21 cellular contexts compared by ENCODE assay signal in the genomic region with DNA sequence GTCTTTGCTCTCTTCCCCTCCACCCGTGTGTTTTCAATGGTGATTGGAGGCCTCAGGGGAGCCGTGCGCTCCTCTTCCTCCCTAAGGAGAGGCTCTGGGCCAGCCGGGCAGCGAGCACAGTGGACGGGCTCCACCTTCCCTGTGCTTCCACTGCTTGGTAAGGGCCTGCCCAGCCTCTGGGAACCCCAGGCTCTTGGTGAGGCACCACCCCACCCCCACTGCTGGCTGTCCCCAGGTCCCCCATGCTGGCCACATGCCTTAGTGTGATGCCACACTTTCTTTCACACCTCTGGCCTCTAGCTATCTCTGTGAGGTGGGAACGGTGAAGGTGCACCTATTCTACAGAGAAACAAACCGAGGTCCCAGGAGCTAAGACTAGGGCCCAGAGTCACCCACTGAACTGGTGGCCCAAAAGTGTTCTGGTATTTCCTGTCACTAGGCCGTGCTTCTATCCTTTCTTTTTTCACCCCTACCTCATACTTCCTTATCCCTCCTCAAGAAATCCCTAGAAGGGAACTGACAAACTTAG. TPM values are rescaled to one million over a fixed set of nuclear protein-coding genes. Genes with fewer than 3 reads are reported as not detected.
A peak's percentile ranks its signal among the peaks of the same experiment; 100 is the strongest.
DNase-seq lines count a peak whose midpoint lies in the region; ATAC-seq, FAIRE-seq and TF ChIP-seq lines count a peak whose summit lies in the region.
"Had no signal": no experiment of that assay in that cellular context is flagged by ENCODE, and none has a peak within 500 bp of the region (broad histone marks: within the 10 kb centered on the region; RNA-seq: fewer than 3 reads in every experiment).

No MANE protein-coding gene starts in this region.

- POLR2A ChIA-PET in MCF 10A (lab: Yijun Ruan, JAX): interaction anchor here (0.6 to 8.7 kb wide), 7 partner anchors 7 to 1307 kb away, joined by 3 to 123 read pairs (median 5); partner anchors contain the start of gene UNC5B
- POLR2A ChIA-PET in K562 (lab: Yijun Ruan, JAX): interaction anchor here (0.6 to 3.4 kb wide), 17 partner anchors 9 to 1512 kb away, joined by 3 to 15 read pairs (median 4); no protein-coding TSS in a partner anchor

- H3K36me3 ChIP-seq in breast epithelium (no peaks in the 10 kb centered on the region), K562 (ENCODE audit: control insufficient read depth, insufficient read depth, low read length) (no peaks in the 10 kb centered on the region), mesodermal cell (ENCODE audit: control insufficient read depth, insufficient read depth, low read length) (no peaks in the 10 kb centered on the region)
- H3K36me3 ChIP-seq: gastroesophageal sphincter, lower lobe of right lung, thyroid gland had no signal

- TF ChIP-seq POLR2A in breast epithelium (IDR thresholded peaks at IDR 0.05) (no peak), K562 (conservative IDR thresholded peaks at IDR 0.05) (no peak), H54 (IDR thresholded peaks at IDR 0.05; ENCODE audit: low read depth, low read length) (no peak), GM12892 (IDR thresholded peaks at IDR 0.05; ENCODE audit: low read depth, low read length) (no peak)

- no peaks in the 10 kb centered on the region for H3K79me2 ChIP-seq in K562 (ENCODE audit: control insufficient read depth, insufficient read depth, low read length)

- H3K4me3 ChIP-seq in breast epithelium: no peak overlapping the region
- H3K4me3 ChIP-seq in K562: no peak overlapping the region
- H3K4me3 ChIP-seq in mesodermal cell (ENCODE audit: extremely low read depth, insufficient read depth, low read length, poor library complexity, severe bottlenecking): no peak overlapping the region
- H3K4me3 ChIP-seq: gastroesophageal sphincter, lower lobe of right lung, thyroid gland had no signal

- TF ChIP-seq CTCF in MCF 10A (IDR thresholded peaks at IDR 0.05; ENCODE audit: unreplicated experiment) (no peak), breast epithelium (IDR thresholded peaks at IDR 0.05) (no peak), K562 (IDR thresholded peaks at IDR 0.05 in 2 of 3, conservative IDR thresholded peaks at IDR 0.05 in 1 of 3; ENCODE audit: insufficient read depth in 2 of 3, low read depth in 1 of 3, low read length in 3 of 3) (no peak)

- DNase-seq in MCF 10A (ENCODE audit: unreplicated experiment) (no peak), breast epithelium (ENCODE audit: low spot score in 2 of 2) (no peak), K562 (ENCODE audit: extremely low read depth in 1 of 4, low spot score in 3 of 4) (no peak), substantia nigra (lab: John Stamatoyannopoulos, UW) (no peak), H54 (ENCODE audit: insufficient read length, low spot score) (no peak), GM12892 (ENCODE audit: insufficient read length) (no peak)
- DNase-seq: activated CD8-positive, alpha-beta memory T cell treated with anti-CD3 and anti-CD28 coated beads for 24 hours; activated naive CD8-positive, alpha-beta T cell treated with anti-CD3 and anti-CD28 coated beads, Interleukin-2, amount 50 U/mL, for 24 hours; CD8-positive, alpha-beta T cell; Kasumi-1; lower lobe of right lung; naive thymus-derived CD4-positive, alpha-beta T cell; SHP77; thyroid gland had no signal

- 63% methylated on average over 8 of the region's 9 CpGs for WGBS in K562 (ENCODE audit: insufficient coverage, low coverage, missing lambda C conversion rate)
- WGBS in mesodermal cell (ENCODE audit: insufficient coverage in 2 of 2), 2 experiments: 93 to 94% methylated on average over 2 to 6 of the region's 9 CpGs

- in situ Hi-C loops in K562 (cut with MboI): no loop called here

- ATAC-seq in K562: peak; percentile 0; the same call in 1 of the 3 replicates
- ATAC-seq in HG02970 (IDR thresholded peaks at IDR 0.05; ENCODE audit: low FRiP score, unreplicated experiment): no peak
- ATAC-seq: activated naive CD8-positive, alpha-beta T cell treated with anti-CD3 and anti-CD28 coated beads, Interleukin-2, amount 50 U/mL, for 24 hours; CD8-positive, alpha-beta T cell; HCT116; naive thymus-derived CD4-positive, alpha-beta T cell had no signal

- no peaks in the 10 kb centered on the region for H3K9me1 ChIP-seq in K562 (ENCODE audit: control insufficient read depth, insufficient read depth, low read length)

- H3K4me1 ChIP-seq in breast epithelium: peaks cover 0 to 12% of the 10 kb centered on the region in 2 donors
- peaks cover 28 to 55% of the 10 kb centered on the region in 2 experiments for H3K4me1 ChIP-seq in K562 (replicated peaks in 1 of 2; ENCODE audit: control insufficient read depth in 2 of 2, insufficient read depth in 2 of 2, low read length in 2 of 2)
- H3K4me1 ChIP-seq in mesodermal cell (ENCODE audit: control insufficient read depth, insufficient read depth, low read length, poor library complexity, severe bottlenecking): peaks cover 80% of the 10 kb centered on the region

- no peaks in the 10 kb centered on the region for H3K36me3 Mint-ChIP-seq in MCF 10A (ENCODE audit: insufficient read depth, unreplicated experiment)
- H3K36me3 Mint-ChIP-seq: CD8-positive, alpha-beta T cell; naive thymus-derived CD4-positive, alpha-beta T cell had no signal

- no peak for TF ChIP-seq EP300 in K562 (IDR thresholded peaks at IDR 0.05; ENCODE audit: low read length)

- intact Hi-C loops in MCF 10A (cut with micrococcal nuclease) (loop anchor here (5.0 kb wide), 1 partner anchor 338 kb away; no protein-coding TSS in a partner anchor), breast epithelium (cut with DNase I; ENCODE audit: low total_unique reads) (no loop called here), K562 (cut with micrococcal nuclease) (loop anchor here (2.0 kb wide), 1 partner anchor 53 kb away; the partner anchor contains the start of gene UNC5B)

- H3K9me3 ChIP-seq in breast epithelium (no peaks in the 10 kb centered on the region), K562 (replicated peaks; ENCODE audit: control insufficient read depth, insufficient read depth, low read depth, low read length) (no peaks in the 10 kb centered on the region), mesodermal cell (ENCODE audit: control insufficient read depth, low read length) (no peaks in the 10 kb centered on the region)
- H3K9me3 ChIP-seq: gastroesophageal sphincter, lower lobe of right lung, thyroid gland had no signal

- H2AFZ ChIP-seq in K562 (ENCODE audit: low read depth, low read length): peak overlapping the region; percentile 48

- FAIRE-seq in K562 (lab: Jason Lieb, UNC): no peak
- FAIRE-seq in H54 (lab: Jason Lieb, UNC): no peak
- FAIRE-seq in GM12892 (lab: Jason Lieb, UNC): no peak
- FAIRE-seq: A204.1 had no signal

- peak overlapping the region; percentile 69 to 82 for H3K9ac ChIP-seq in K562 (ENCODE audit: insufficient read depth in 1 of 2, low read depth in 2 of 2, low read length in 2 of 2)

- BruUV-seq in MCF 10A (replicated peaks; lab: Mats Ljungman, UMichigan) (TSS peak; percentile 93), K562 (replicated peaks; lab: Mats Ljungman, UMichigan) (no TSS peak)

- peaks cover 50% of the 10 kb centered on the region for H3K4me1 Mint-ChIP-seq in MCF 10A (ENCODE audit: insufficient read depth, unreplicated experiment)
- H3K4me1 Mint-ChIP-seq: activated naive CD8-positive, alpha-beta T cell treated with anti-CD3 and anti-CD28 coated beads, Interleukin-2, amount 50 U/mL, for 24 hours had no signal

- no peak for TF ChIP-seq RAD21 in K562 (CRISPR knock-in tag; conservative IDR thresholded peaks at IDR 0.05 in 1 of 2, IDR thresholded peaks at IDR 0.05 in 1 of 2)

- H4K20me1 ChIP-seq in K562 (replicated peaks; ENCODE audit: control insufficient read depth, insufficient read depth, low read length): peaks cover 8% of the 10 kb centered on the region; the same call in 1 of the 2 replicates

- H3K27me3 Mint-ChIP-seq in MCF 10A (ENCODE audit: insufficient read depth, unreplicated experiment): no peaks in the 10 kb centered on the region
- H3K27me3 Mint-ChIP-seq: activated naive CD8-positive, alpha-beta T cell treated with anti-CD3 and anti-CD28 coated beads, Interleukin-2, amount 50 U/mL, for 24 hours; naive thymus-derived CD4-positive, alpha-beta T cell had no signal

- H3K27me3 ChIP-seq in breast epithelium: no peaks in the 10 kb centered on the region
- H3K27me3 ChIP-seq in K562 (ENCODE audit: control insufficient read depth in 2 of 2, insufficient read depth in 2 of 2, low read length in 2 of 2): no peaks in the 10 kb centered on the region; a peak in 1 of 5 replicates
- H3K27me3 ChIP-seq: gastroesophageal sphincter, thyroid gland had no signal

- peak overlapping the region; percentile 91 for H3K27ac Mint-ChIP-seq in MCF 10A (ENCODE audit: low read depth, unreplicated experiment)
- H3K27ac Mint-ChIP-seq: activated naive CD8-positive, alpha-beta T cell treated with anti-CD3 and anti-CD28 coated beads, Interleukin-2, amount 50 U/mL, for 24 hours; activated T-helper 2 cell treated with anti-CD3 and anti-CD28 coated beads, Interferon-gamma antibody, Interleukin-2, Interleukin-4, amounts not matched to agents 10 μg/mL and 5 μg/mL and 100 μg/mL, durations not matched to agents 14 hours and 24 hours and 36 hours; CD8-positive, alpha-beta T cell; naive thymus-derived CD4-positive, alpha-beta T cell; T-helper 2 cell treated with Interferon-gamma antibody and Interleukin-4, amounts not matched to agents 5 μg/mL and 100 μg/mL, for 36 hours had no signal

- H3K9me3 Mint-ChIP-seq in MCF 10A (ENCODE audit: unreplicated experiment): no peaks in the 10 kb centered on the region
- H3K9me3 Mint-ChIP-seq: activated naive CD8-positive, alpha-beta T cell treated with anti-CD3 and anti-CD28 coated beads, Interleukin-2, amount 50 U/mL, for 24 hours; activated T-helper 2 cell treated with anti-CD3 and anti-CD28 coated beads, Interferon-gamma antibody, Interleukin-2, Interleukin-4, amounts not matched to agents 10 μg/mL and 5 μg/mL and 100 μg/mL, durations not matched to agents 14 hours and 24 hours and 36 hours; CD8-positive, alpha-beta T cell; T-helper 2 cell treated with Interferon-gamma antibody and Interleukin-4, amounts not matched to agents 5 μg/mL and 100 μg/mL, for 36 hours had no signal

- H3K4me2 ChIP-seq in K562 (ENCODE audit: insufficient read depth, low read length): peak overlapping the region; percentile 23; the same call in 1 of the 2 replicates

- H3K4me3 Mint-ChIP-seq in MCF 10A (ENCODE audit: unreplicated experiment): no peak overlapping the region
- H3K4me3 Mint-ChIP-seq: activated naive CD8-positive, alpha-beta T cell treated with anti-CD3 and anti-CD28 coated beads, Interleukin-2, amount 50 U/mL, for 24 hours; CD8-positive, alpha-beta T cell; naive thymus-derived CD4-positive, alpha-beta T cell; T-helper 2 cell treated with Interferon-gamma antibody and Interleukin-4, amounts not matched to agents 5 μg/mL and 100 μg/mL, for 36 hours had no signal

- H3K27ac ChIP-seq in breast epithelium: no peak overlapping the region
- H3K27ac ChIP-seq in K562 (ENCODE audit: extremely low read depth, low read depth, low read length): peak overlapping the region; percentile 66; the same call in 2 of the 3 replicates
- peak overlapping the region; percentile 89 for H3K27ac ChIP-seq in mesodermal cell (ENCODE audit: low read depth, low read length, severe bottlenecking)
- H3K27ac ChIP-seq in substantia nigra (ENCODE audit: low read depth, low read length, poor library complexity, severe bottlenecking): peak overlapping the region; percentile 71
- H3K27ac ChIP-seq: gastroesophageal sphincter, lower lobe of right lung, thyroid gland had no signal

- CTCF ChIA-PET in MCF 10A (lab: Yijun Ruan, JAX) (interaction anchor here (0.7 to 1.6 kb wide), 4 partner anchors 10 to 340 kb away, joined by 3 to 6 read pairs (median 4); no protein-coding TSS in a partner anchor), K562 (lab: Yijun Ruan, JAX; ENCODE audit: low intra/inter-chr PET ratio) (no interaction called here)

RNA-seq across cellular contexts. Expression of gene UNC5B, which starts 53.3 kb away (rescaled TPM):
- total RNA-seq in MCF 10A (2022) (80.5 and 82.4 TPM in 2 replicates), breast epithelium (1 to 10 TPM in 2 of 3 donors, under 1 TPM in 1; 0.80 to 4.9 (median 3.5) TPM), K562 (2014; rRNA removed) (5.0 and 6.5 TPM in 2 replicates), K562 (2014; rRNA removed; fragmentation: Illumina TruSeq; extraction: Trizol) (1.7 and 2.1 TPM in 2 replicates), K562 (2015; rRNA removed; fragmentation: Illumina TruSeq; extraction: Trizol) (2.0 and 2.5 TPM in 2 replicates), K562 (2021) (7.6 and 8.4 TPM in 2 replicates)
- 1.5 and 4.5 TPM in 2 replicates for total RNA-seq in K562 (2011; cell fraction: chromatin; rRNA removed; ENCODE audit: low replicate concordance)
- total RNA-seq in K562 (2011; cell fraction: nucleolus; rRNA removed): 3.7 and 5.2 TPM in 2 replicates
- total RNA-seq in K562 (2011; cell fraction: nucleoplasm; rRNA removed): 3.3 and 3.7 TPM in 2 replicates
- polyA plus RNA-seq in K562 (2011; rRNA removed) (1.1 and 1.9 TPM in 2 replicates), K562 (2014; fragmentation: Illumina TruSeq; extraction: Trizol) (5.4 and 7.2 TPM in 2 replicates), K562 (2014; fragmentation: Nextera tagmentation; extraction: Ambion mirVana) (under 1 TPM; 0.10 to 0.11 TPM), K562 (2014; rRNA removed) (5.7 TPM in 2 replicates)
- 1.7 and 2.5 TPM in 2 replicates for polyA plus RNA-seq in K562 (2011; cell fraction: cytosol; rRNA removed)
- polyA plus RNA-seq in K562 (2011; cell fraction: nucleus; rRNA removed): 4.6 and 5.8 TPM in 2 replicates
- polyA plus RNA-seq in K562 (2012): 7.0 and 71.7 TPM in 2 replicates
- polyA minus RNA-seq in K562 (2011; rRNA and poly(A)+ RNA removed): 0.57 and 0.95 TPM in 2 replicates
- polyA minus RNA-seq in K562 (2011; cell fraction: cytosol; rRNA and poly(A)+ RNA removed): 1.2 and 1.5 TPM in 2 replicates
- 1.1 and 1.3 TPM in 2 replicates for polyA minus RNA-seq in K562 (2011; cell fraction: nucleus; rRNA and poly(A)+ RNA removed)
- 109 TPM for polyA plus RNA-seq in mesodermal cell (2013, experiment 1 of 2)
- 93.7 TPM for polyA plus RNA-seq in mesodermal cell (2013, experiment 2 of 2)
- not detected for polyA plus RNA-seq in GM12892 (2012; ENCODE audit: missing spikeins)
- total RNA-seq: activated T-helper 2 cell treated with anti-CD3 and anti-CD28 coated beads, Interferon-gamma antibody, Interleukin-2, Interleukin-4, amounts not matched to agents 10 μg/mL and 5 μg/mL and 100 μg/mL, durations not matched to agents 14 hours and 24 hours and 36 hours had no signal
- polyA plus RNA-seq: naive thymus-derived CD4-positive, alpha-beta T cell had no signal

RNA-seq across cellular contexts. Expression of gene SLC29A3, which starts 53.4 kb away (rescaled TPM):
- total RNA-seq in MCF 10A (2022) (3.6 and 4.0 TPM in 2 replicates), breast epithelium (10 to 100 TPM in 1 of 3 donors, 1 to 10 TPM in 2; 5.6 to 12.0 (median 6.2) TPM), K562 (2014; rRNA removed) (2.1 and 4.5 TPM in 2 replicates), K562 (2014; rRNA removed; fragmentation: Illumina TruSeq; extraction: Trizol) (2.8 TPM in 2 replicates), K562 (2015; rRNA removed; fragmentation: Illumina TruSeq; extraction: Trizol) (3.2 and 3.6 TPM in 2 replicates), K562 (2021) (8.2 and 8.5 TPM in 2 replicates)
- total RNA-seq in K562 (2011; cell fraction: chromatin; rRNA removed; ENCODE audit: low replicate concordance): 5.7 and 14.0 TPM in 2 replicates
- 13.4 and 15.0 TPM in 2 replicates for total RNA-seq in K562 (2011; cell fraction: nucleolus; rRNA removed)
- 11.0 and 15.7 TPM in 2 replicates for total RNA-seq in K562 (2011; cell fraction: nucleoplasm; rRNA removed)
- polyA plus RNA-seq in K562 (2011; rRNA removed) (4.1 and 7.1 TPM in 2 replicates), K562 (2014; fragmentation: Illumina TruSeq; extraction: Trizol) (10.5 and 10.7 TPM in 2 replicates), K562 (2014; fragmentation: Nextera tagmentation; extraction: Ambion mirVana) (10 to 100 TPM in 1 of 2 experiments, 1 to 10 TPM in 1; 6.3 to 10.3 TPM), K562 (2014; rRNA removed) (4.5 and 4.6 TPM in 2 replicates)
- 7.9 and 15.0 TPM in 2 replicates for polyA plus RNA-seq in K562 (2011; cell fraction: cytosol; rRNA removed)
- polyA plus RNA-seq in K562 (2011; cell fraction: nucleus; rRNA removed): 5.0 and 7.3 TPM in 2 replicates
- 8.2 and 10.4 TPM in 2 replicates for polyA plus RNA-seq in K562 (2012)
- 5.9 and 6.1 TPM in 2 replicates for polyA minus RNA-seq in K562 (2011; rRNA and poly(A)+ RNA removed)
- 6.7 and 9.5 TPM in 2 replicates for polyA minus RNA-seq in K562 (2011; cell fraction: cytosol; rRNA and poly(A)+ RNA removed)
- polyA minus RNA-seq in K562 (2011; cell fraction: nucleus; rRNA and poly(A)+ RNA removed): 5.0 and 5.7 TPM in 2 replicates
- 7.2 TPM for polyA plus RNA-seq in mesodermal cell (2013, experiment 1 of 2)
- polyA plus RNA-seq in mesodermal cell (2013, experiment 2 of 2): 4.8 TPM
- polyA plus RNA-seq in GM12892 (2012; ENCODE audit: missing spikeins): 1.3 TPM

Comparison
In these comparisons a context has a peak if more than half of its experiments do, and no peak if none do; other contexts are left out.
1. H3K27ac ChIP-seq: peak in K562 (single experiment), mesodermal cell (single experiment) and substantia nigra (single experiment); none in breast epithelium (0 of 2).